In genomic region chr5:147400076-147400809, GRCh38 we compare ENCODE assay signal across 1 cellular context.
TF ChIP-seq lines count a peak whose summit lies in the region.

No MANE protein-coding gene starts in this region.

TF ChIP-seq in GM23338, 12 proteins besides CTCF, POLR2A, EP300 and RAD21 (continued from another document):
- TF ChIP-seq, protein P1, sequence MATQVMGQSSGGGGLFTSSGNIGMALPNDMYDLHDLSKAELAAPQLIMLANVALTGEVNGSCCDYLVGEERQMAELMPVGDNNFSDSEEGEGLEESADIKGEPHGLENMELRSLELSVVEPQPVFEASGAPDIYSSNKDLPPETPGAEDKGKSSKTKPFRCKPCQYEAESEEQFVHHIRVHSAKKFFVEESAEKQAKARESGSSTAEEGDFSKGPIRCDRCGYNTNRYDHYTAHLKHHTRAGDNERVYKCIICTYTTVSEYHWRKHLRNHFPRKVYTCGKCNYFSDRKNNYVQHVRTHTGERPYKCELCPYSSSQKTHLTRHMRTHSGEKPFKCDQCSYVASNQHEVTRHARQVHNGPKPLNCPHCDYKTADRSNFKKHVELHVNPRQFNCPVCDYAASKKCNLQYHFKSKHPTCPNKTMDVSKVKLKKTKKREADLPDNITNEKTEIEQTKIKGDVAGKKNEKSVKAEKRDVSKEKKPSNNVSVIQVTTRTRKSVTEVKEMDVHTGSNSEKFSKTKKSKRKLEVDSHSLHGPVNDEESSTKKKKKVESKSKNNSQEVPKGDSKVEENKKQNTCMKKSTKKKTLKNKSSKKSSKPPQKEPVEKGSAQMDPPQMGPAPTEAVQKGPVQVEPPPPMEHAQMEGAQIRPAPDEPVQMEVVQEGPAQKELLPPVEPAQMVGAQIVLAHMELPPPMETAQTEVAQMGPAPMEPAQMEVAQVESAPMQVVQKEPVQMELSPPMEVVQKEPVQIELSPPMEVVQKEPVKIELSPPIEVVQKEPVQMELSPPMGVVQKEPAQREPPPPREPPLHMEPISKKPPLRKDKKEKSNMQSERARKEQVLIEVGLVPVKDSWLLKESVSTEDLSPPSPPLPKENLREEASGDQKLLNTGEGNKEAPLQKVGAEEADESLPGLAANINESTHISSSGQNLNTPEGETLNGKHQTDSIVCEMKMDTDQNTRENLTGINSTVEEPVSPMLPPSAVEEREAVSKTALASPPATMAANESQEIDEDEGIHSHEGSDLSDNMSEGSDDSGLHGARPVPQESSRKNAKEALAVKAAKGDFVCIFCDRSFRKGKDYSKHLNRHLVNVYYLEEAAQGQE (IDR thresholded peaks at IDR 0.05; ENCODE audit: unreplicated experiment) = no peak
- TF ChIP-seq ZNF114 (CRISPR knock-in tag; IDR thresholded peaks at IDR 0.05) = no peak
- TF ChIP-seq CREB1 (CRISPR knock-in tag; IDR thresholded peaks at IDR 0.05; ENCODE audit: low read depth) = no peak
- no peak for TF ChIP-seq STAT1 (IDR thresholded peaks at IDR 0.05; ENCODE audit: unreplicated experiment)
- TF ChIP-seq POLR2AphosphoS5 (IDR thresholded peaks at IDR 0.05; ENCODE audit: low read depth) = no peak
